In genomic region chr20:34943808-34944568, GRCh38 we compare ENCODE assay signal across 1 cellular context.
TF ChIP-seq lines count a peak whose summit lies in the region.

No MANE protein-coding gene starts in this region.

TF ChIP-seq in IMR-90, 13 proteins besides CTCF, POLR2A, EP300 and RAD21:
- TF ChIP-seq RCOR1 (IDR thresholded peaks at IDR 0.05; ENCODE audit: insufficient replicate concordance, low read length) (no peak), ELK1 (IDR thresholded peaks at IDR 0.05; ENCODE audit: borderline replicate concordance, low read depth, low read length) (no peak), FOS (IDR thresholded peaks at IDR 0.05; ENCODE audit: low read depth, low read length) (no peak), CEBPB (IDR thresholded peaks at IDR 0.05; ENCODE audit: low read depth, low read length) (peak; percentile 65)
- TF ChIP-seq, protein P1, sequence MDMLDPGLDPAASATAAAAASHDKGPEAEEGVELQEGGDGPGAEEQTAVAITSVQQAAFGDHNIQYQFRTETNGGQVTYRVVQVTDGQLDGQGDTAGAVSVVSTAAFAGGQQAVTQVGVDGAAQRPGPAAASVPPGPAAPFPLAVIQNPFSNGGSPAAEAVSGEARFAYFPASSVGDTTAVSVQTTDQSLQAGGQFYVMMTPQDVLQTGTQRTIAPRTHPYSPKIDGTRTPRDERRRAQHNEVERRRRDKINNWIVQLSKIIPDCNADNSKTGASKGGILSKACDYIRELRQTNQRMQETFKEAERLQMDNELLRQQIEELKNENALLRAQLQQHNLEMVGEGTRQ (IDR thresholded peaks at IDR 0.05; ENCODE audit: low read depth, low read length): no peak
